In genomic region chr6:154352898-154353585, GRCh38 we compare ENCODE assay signal across 11 cellular contexts. TPM values are rescaled to one million over a fixed set of nuclear protein-coding genes. Genes with fewer than 3 reads are reported as not detected.
DNase-seq lines count a peak whose midpoint lies in the region; ATAC-seq and TF ChIP-seq lines count a peak whose summit lies in the region.
"Had no signal": no experiment of that assay in that cellular context is flagged by ENCODE, and none has a peak within 500 bp of the region (broad histone marks: within the 10 kb centered on the region; RNA-seq: fewer than 3 reads in every experiment).

No MANE protein-coding gene starts in this region.

- peak overlapping the region; percentile 13 for H3K4me3 Mint-ChIP-seq in dendritic cell treated with granulocyte-macrophage colony-stimulating factor and Interleukin-4, amounts not matched to agents 40 ng/mL and 50 ng/mL, for 4 days
- H3K4me3 Mint-ChIP-seq in progenitor cell of endocrine pancreas (ENCODE audit: low read depth): no peak overlapping the region
- H3K4me3 Mint-ChIP-seq in effector memory CD8-positive, alpha-beta T cell: no peak overlapping the region

- TF ChIP-seq POLR2A in Peyer's patch (IDR thresholded peaks at IDR 0.05): no peak

- peaks cover 48% of the 10 kb centered on the region for H3K4me1 Mint-ChIP-seq in dendritic cell treated with granulocyte-macrophage colony-stimulating factor and Interleukin-4, amounts not matched to agents 40 ng/mL and 50 ng/mL, for 4 days (ENCODE audit: low read depth)
- no peaks in the 10 kb centered on the region for H3K4me1 Mint-ChIP-seq in progenitor cell of endocrine pancreas (ENCODE audit: low read depth)
- no peaks in the 10 kb centered on the region for H3K4me1 Mint-ChIP-seq in effector memory CD8-positive, alpha-beta T cell (ENCODE audit: low read depth in 2 of 2)

- peak overlapping the region; percentile 87 for H3K27ac Mint-ChIP-seq in dendritic cell treated with granulocyte-macrophage colony-stimulating factor and Interleukin-4, amounts not matched to agents 40 ng/mL and 50 ng/mL, for 4 days
- H3K27ac Mint-ChIP-seq in progenitor cell of endocrine pancreas: no peak overlapping the region
- no peak overlapping the region for H3K27ac Mint-ChIP-seq in effector memory CD8-positive, alpha-beta T cell

- H3K9me3 ChIP-seq in Peyer's patch: no peaks in the 10 kb centered on the region

- no peak overlapping the region for H3K4me3 ChIP-seq in Peyer's patch

- H3K36me3 ChIP-seq in Peyer's patch: no peaks in the 10 kb centered on the region

- DNase-seq in GF-D8 (lab: John Stamatoyannopoulos, UW) (peak; percentile 69), GM19240 (ENCODE audit: insufficient read length, low spot score) (peak; percentile 19), Peyer's patch (no peak), progenitor cell of endocrine pancreas (ENCODE audit: low spot score, unreplicated experiment) (no peak), cerebellar cortex (ENCODE audit: low spot score) (no peak)
- no peak for DNase-seq in effector memory CD8-positive, alpha-beta T cell
- DNase-seq: NCI-H1092 had no signal

- ATAC-seq in HG03060 (IDR thresholded peaks at IDR 0.05; ENCODE audit: low read depth, unreplicated experiment): peak; percentile 54
- no peak for ATAC-seq in effector memory CD8-positive, alpha-beta T cell (replicated peaks)
- ATAC-seq: sciatic nerve had no signal

- peak overlapping the region in 1 of 4 donors; percentile 40 for H3K27ac ChIP-seq in Peyer's patch

- H3K9me3 Mint-ChIP-seq in dendritic cell treated with granulocyte-macrophage colony-stimulating factor and Interleukin-4, amounts not matched to agents 40 ng/mL and 50 ng/mL, for 4 days: peaks cover 12% of the 10 kb centered on the region
- H3K9me3 Mint-ChIP-seq in progenitor cell of endocrine pancreas (ENCODE audit: low read depth): no peaks in the 10 kb centered on the region
- peaks cover 0 to 7% of the 10 kb centered on the region in 2 donors for H3K9me3 Mint-ChIP-seq in effector memory CD8-positive, alpha-beta T cell

- H3K27me3 Mint-ChIP-seq in dendritic cell treated with granulocyte-macrophage colony-stimulating factor and Interleukin-4, amounts not matched to agents 40 ng/mL and 50 ng/mL, for 4 days: no peaks in the 10 kb centered on the region
- H3K27me3 Mint-ChIP-seq in progenitor cell of endocrine pancreas: no peaks in the 10 kb centered on the region
- peaks cover 18 to 24% of the 10 kb centered on the region in 2 donors for H3K27me3 Mint-ChIP-seq in effector memory CD8-positive, alpha-beta T cell

- H3K36me3 Mint-ChIP-seq in dendritic cell treated with granulocyte-macrophage colony-stimulating factor and Interleukin-4, amounts not matched to agents 40 ng/mL and 50 ng/mL, for 4 days (ENCODE audit: low read depth): peaks cover 14% of the 10 kb centered on the region
- H3K36me3 Mint-ChIP-seq in progenitor cell of endocrine pancreas (ENCODE audit: insufficient read depth): no peaks in the 10 kb centered on the region
- H3K36me3 Mint-ChIP-seq in effector memory CD8-positive, alpha-beta T cell (ENCODE audit: insufficient read depth): no peaks in the 10 kb centered on the region

- intact Hi-C loops in dendritic cell treated with granulocyte-macrophage colony-stimulating factor and Interleukin-4, amounts not matched to agents 40 ng/mL and 50 ng/mL, for 4 days (cut with micrococcal nuclease): loop anchor here (5.0 to 10.0 kb wide), 3 partner anchors 51 to 382 kb away; partner anchors contain the start of gene SCAF8

- H3K4me1 ChIP-seq in Peyer's patch: no peaks in the 10 kb centered on the region

- TF ChIP-seq CTCF in Peyer's patch (IDR thresholded peaks at IDR 0.05): no peak
- TF ChIP-seq CTCF in progenitor cell of endocrine pancreas (IDR thresholded peaks at IDR 0.05; ENCODE audit: unreplicated experiment): no peak

- H3K27me3 ChIP-seq in Peyer's patch: no peaks in the 10 kb centered on the region

RNA-seq across cellular contexts. Expression of gene IPCEF1, which starts 3.6 kb away (rescaled TPM):
- total RNA-seq in Peyer's patch: 10 to 100 TPM in 2 of 4 donors, 1 to 10 TPM in 2; 2.1 to 19.8 (median 9.4) TPM
- 0.77 and 1.4 TPM in 2 replicates for total RNA-seq in progenitor cell of endocrine pancreas
- total RNA-seq: Daoy had no signal

Comparison
In these comparisons a context has a peak if more than half of its experiments do, and no peak if none do; other contexts are left out.
1. DNase-seq: peak in GF-D8 (single experiment) and GM19240 (single experiment); none in Peyer's patch (0 of 3), progenitor cell of endocrine pancreas (single experiment), effector memory CD8-positive, alpha-beta T cell (0 of 3) and cerebellar cortex (single experiment).